ENCODE assay signal across 8 cellular contexts in the genomic region with DNA sequence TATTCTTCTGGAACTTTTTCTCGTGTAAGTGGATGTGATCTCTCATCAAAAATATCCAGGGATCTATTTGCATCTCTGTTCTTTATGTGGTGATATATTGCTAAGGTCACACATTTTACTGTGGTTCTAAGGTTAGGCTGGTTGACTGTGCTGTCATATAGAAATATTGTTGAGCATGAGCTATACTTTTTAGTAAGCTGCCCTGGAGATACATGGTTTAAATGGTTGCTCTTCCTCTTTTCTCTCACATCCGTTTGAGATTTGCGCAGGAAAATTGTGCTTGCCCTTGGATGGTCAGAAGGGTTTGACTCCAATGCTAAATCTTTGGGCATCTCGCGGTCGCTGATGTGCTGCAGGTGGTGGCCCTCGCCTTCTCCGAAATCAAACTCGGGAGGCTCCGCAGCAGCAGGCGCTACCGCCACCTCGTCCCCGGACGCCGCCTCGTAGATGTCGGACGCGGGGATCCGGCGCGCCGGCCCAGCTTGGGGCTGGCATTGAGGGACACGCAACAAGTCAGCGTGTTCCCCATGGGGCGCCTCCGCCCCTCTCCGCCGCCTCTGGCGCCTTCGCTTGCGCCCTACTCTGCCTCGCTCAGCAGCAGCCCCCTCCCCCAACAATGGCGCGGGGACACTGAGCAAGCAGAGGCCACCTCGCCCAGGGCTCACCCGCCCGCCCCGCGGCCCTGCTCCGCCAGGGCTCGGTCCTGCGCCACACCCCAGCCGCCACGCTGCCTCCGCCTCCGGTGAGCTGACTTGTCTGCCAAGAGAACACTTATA.
DNase-seq lines count a peak whose midpoint lies in the region; ATAC-seq and TF ChIP-seq lines count a peak whose summit lies in the region.

No MANE protein-coding gene starts in this region.

- no peaks in the 10 kb centered on the region for H3K36me3 ChIP-seq in CD8-positive, alpha-beta memory T cell (ENCODE audit: insufficient read depth, low read length)

- POLR2A ChIA-PET in CD8-positive, alpha-beta memory T cell (lab: Charles Lee), result no interaction called here

- H3K9me3 ChIP-seq in CD8-positive, alpha-beta memory T cell (ENCODE audit: low read length), result no peaks in the 10 kb centered on the region

- TF ChIP-seq POLR2A in erythroblast (IDR thresholded peaks at IDR 0.05; ENCODE audit: low read length), result no peak

- peaks cover 0 to 4% (median 2%) of the 10 kb centered on the region in 5 donors for H3K9me3 Mint-ChIP-seq in CD8-positive, alpha-beta memory T cell

- peaks cover 4% of the 10 kb centered on the region for H3K4me1 ChIP-seq in CD8-positive, alpha-beta memory T cell (ENCODE audit: insufficient read depth, low read length)

- H3K4me1 Mint-ChIP-seq in CD8-positive, alpha-beta memory T cell, result peaks cover 4 to 14% (median 14%) of the 10 kb centered on the region in 3 donors

- CTCF ChIA-PET in CD8-positive, alpha-beta memory T cell (lab: Charles Lee), result interaction anchor here (1.4 kb wide), 1 partner anchor 99 kb away, joined by 3 read pairs; no protein-coding TSS in a partner anchor

- H3K27ac ChIP-seq in CD8-positive, alpha-beta memory T cell (ENCODE audit: low read depth, low read length), result no peak overlapping the region

- peak overlapping the region; percentile 75 to 86 (median 78) for H3K4me3 Mint-ChIP-seq in CD8-positive, alpha-beta memory T cell

- H3K4me3 ChIP-seq in CD8-positive, alpha-beta memory T cell (ENCODE audit: low read length), result peak overlapping the region; percentile 28

- peak overlapping the region in 6 of 8 donors; percentile 11 to 64 (median 45) for H3K27ac Mint-ChIP-seq in CD8-positive, alpha-beta memory T cell

- H3K27me3 ChIP-seq in CD8-positive, alpha-beta memory T cell (ENCODE audit: insufficient read depth, low read length, poor library complexity, severe bottlenecking), result no peaks in the 10 kb centered on the region

- ATAC-seq in HG03045 (IDR thresholded peaks at IDR 0.05; ENCODE audit: unreplicated experiment) (peak; percentile 73), HG02571 (IDR thresholded peaks at IDR 0.05; ENCODE audit: unreplicated experiment) (no peak), omental fat pad (ENCODE audit: low FRiP score) (no peak)

- peaks cover 0 to 3% (median 1%) of the 10 kb centered on the region in 3 donors for H3K36me3 Mint-ChIP-seq in CD8-positive, alpha-beta memory T cell

- no peak for TF ChIP-seq CTCF in omental fat pad (IDR thresholded peaks at IDR 0.05)

- H3K27me3 Mint-ChIP-seq in CD8-positive, alpha-beta memory T cell, result peaks cover 0 to 2% of the 10 kb centered on the region in 2 donors

- peak; percentile 2 to 55 (median 23) for DNase-seq in CD8-positive, alpha-beta memory T cell
- peak; percentile 29 for DNase-seq in activated CD4-positive, alpha-beta T cell treated with anti-CD3 and anti-CD28 coated beads, Interleukin-2, amount 50 U/mL, for 1 hour
- DNase-seq in erythroblast (lab: John Stamatoyannopoulos, UW) (peak; percentile 14 to 35), NCI-H146 (lab: John Stamatoyannopoulos, UW) (no peak), omental fat pad (ENCODE audit: low spot score) (no peak)
- peak; percentile 16 for DNase-seq in stimulated activated CD4-positive, alpha-beta T cell treated with anti-CD3 and anti-CD28 coated beads, Interleukin-2, amount 100 ng/mL, for 4 hours (ENCODE audit: low read depth)

Comparison
In these comparisons a context has a peak if more than half of its experiments do, and no peak if none do; other contexts are left out.
1. DNase-seq: peak in CD8-positive, alpha-beta memory T cell (5 of 5), activated CD4-positive, alpha-beta T cell treated with anti-CD3 and anti-CD28 coated beads, Interleukin-2, amount 50 U/mL, for 1 hour (single experiment), erythroblast (2 of 2) and stimulated activated CD4-positive, alpha-beta T cell treated with anti-CD3 and anti-CD28 coated beads, Interleukin-2, amount 100 ng/mL, for 4 hours (single experiment); none in NCI-H146 (single experiment) and omental fat pad (single experiment).